Comparison of ENCODE assay signal across 21 cellular contexts in the genomic region with DNA sequence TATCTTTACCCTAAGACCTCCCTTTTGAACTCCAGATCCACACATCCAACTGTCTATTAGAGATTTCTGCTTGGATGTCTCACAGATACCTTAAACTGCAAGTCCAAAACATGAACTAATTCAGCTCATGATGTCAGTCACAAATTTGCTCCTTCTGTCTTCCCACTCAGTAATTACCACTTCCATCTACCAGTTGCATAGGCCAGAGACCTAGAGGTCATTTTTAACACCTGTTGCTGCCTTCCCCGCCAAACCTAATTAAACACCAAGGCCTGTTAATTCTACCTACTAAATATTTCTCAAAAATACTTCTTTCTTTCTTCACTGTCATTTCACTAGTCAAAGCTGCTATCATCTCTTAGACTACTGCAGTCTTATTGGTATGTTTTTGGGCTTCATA. TPM values are rescaled to one million over a fixed set of nuclear protein-coding genes. Genes with fewer than 3 reads are reported as not detected.
DNase-seq lines count a peak whose midpoint lies in the region; ATAC-seq, FAIRE-seq and TF ChIP-seq lines count a peak whose summit lies in the region.
"Had no signal": no experiment of that assay in that cellular context is flagged by ENCODE, and none has a peak within 500 bp of the region (broad histone marks: within the 10 kb centered on the region; RNA-seq: fewer than 3 reads in every experiment).

No MANE protein-coding gene starts in this region.

- H2AFZ ChIP-seq in HepG2 (ENCODE audit: low read length) = no peak overlapping the region
- H2AFZ ChIP-seq: GM23248 had no signal

- H3K4ac ChIP-seq in mesendoderm (ENCODE audit: low read depth, low read length) = no peak overlapping the region

- H3K9me3 ChIP-seq in HepG2 (ENCODE audit: low read length) = no peaks in the 10 kb centered on the region

- no peaks in the 10 kb centered on the region for H3K79me1 ChIP-seq in mesendoderm (ENCODE audit: low read length)

- peak overlapping the region; percentile 10 to 50 for H3K27ac Mint-ChIP-seq in natural killer cell
- H3K27ac Mint-ChIP-seq in natural killer cell treated with Interleukin-12 subunit alpha and Interleukin-12 subunit beta and Interleukin-15 and Interleukin-18, amount 100 ng/mL, for 72 hours = peak overlapping the region in 1 of 2 donors; percentile 4
- peak overlapping the region; percentile 30 for H3K27ac Mint-ChIP-seq in stimulated activated memory B cell treated with anti-CD40 and anti-IgM and Interleukin-4, amounts not matched to agents 10 μg/mL and 1 μg/mL and 100 μg/mL, for 72 hours

- TF ChIP-seq CTCF in natural killer cell (IDR thresholded peaks at IDR 0.05) (no peak), GM10266 (IDR thresholded peaks at IDR 0.05; ENCODE audit: control insufficient read depth, insufficient read depth, low read depth, missing control alignments) (no peak), HepG2 (CRISPR knock-in tag; IDR thresholded peaks at IDR 0.05) (no peak)

- H2BK120ac ChIP-seq in mesendoderm (ENCODE audit: low read depth, low read length) = no peak overlapping the region

- DNase-seq in natural killer cell (no peak), NCI-H69 (lab: John Stamatoyannopoulos, UW) (peak; percentile 63), mesendoderm (no peak), GM10266 (ENCODE audit: extremely low spot score) (no peak), HepG2 (ENCODE audit: low spot score) (no peak)
- DNase-seq in natural killer cell treated with Interleukin-12 subunit alpha and Interleukin-12 subunit beta and Interleukin-15 and Interleukin-18, amount 100 ng/mL, for 72 hours (ENCODE audit: low spot score) = no peak
- DNase-seq: DND-41, GM23248, HCEC 1CT, NCI-H1105 treated with DMSO at 0.1 percent for 48 hours, NCI-H187 treated with DMSO at 0.1 percent for 48 hours, NCI-H446 had no signal

- H2BK15ac ChIP-seq in mesendoderm (replicated peaks; ENCODE audit: low read depth) = no peak overlapping the region

- H3K27me3 ChIP-seq in mesendoderm (ENCODE audit: insufficient read depth, low read length, poor library complexity) = no peaks in the 10 kb centered on the region
- no peaks in the 10 kb centered on the region for H3K27me3 ChIP-seq in HepG2 (ENCODE audit: control insufficient read depth in 1 of 2, insufficient read depth in 2 of 2, low read length in 2 of 2)

- H3K79me2 ChIP-seq in mesendoderm (ENCODE audit: control insufficient read depth, insufficient read depth, low read length) (no peaks in the 10 kb centered on the region), HepG2 (ENCODE audit: insufficient read depth, low read length) (peaks cover 51% of the 10 kb centered on the region)

- no peak overlapping the region for H3K18ac ChIP-seq in mesendoderm (ENCODE audit: low read length)

- CTCF ChIA-PET in HepG2 (lab: Yijun Ruan, JAX; ENCODE audit: low intra/inter-chr PET ratio, low total read pairs) = no interaction called here

- H3K36me3 ChIP-seq in mesendoderm (ENCODE audit: control insufficient read depth, insufficient read depth, low read length) (no peaks in the 10 kb centered on the region), HepG2 (replicated peaks in 1 of 2; ENCODE audit: control insufficient read depth in 1 of 2, insufficient read depth in 2 of 2, low read length in 2 of 2) (no peaks in the 10 kb centered on the region)

- POLR2A ChIA-PET in HepG2 (lab: Yijun Ruan, JAX) = no interaction called here

- FAIRE-seq in HepG2 (lab: Jason Lieb, UNC) = no peak
- FAIRE-seq: D721Med, G401.6, GM12878, GM18507, HTR-8/SVneo had no signal

- no peak for TF ChIP-seq EP300 in HepG2 (IDR thresholded peaks at IDR 0.05; ENCODE audit: low read depth in 2 of 2, low read length in 2 of 2)
- no peak for TF ChIP-seq EP300 in HepG2 (CRISPR knock-in tag; IDR thresholded peaks at IDR 0.05; ENCODE audit: borderline replicate concordance)

- H4K20me1 ChIP-seq in HepG2 (ENCODE audit: insufficient read depth, low read length) = peaks cover 3% of the 10 kb centered on the region; the same call in 1 of the 2 replicates

- BruUV-seq in HepG2 (replicated peaks; lab: Mats Ljungman, UMichigan) = no TSS peak

- no peak overlapping the region for H4K8ac ChIP-seq in mesendoderm (ENCODE audit: low read depth, low read length)

- H3K23ac ChIP-seq in mesendoderm (ENCODE audit: low read length) = peak overlapping the region; percentile 37

- no peak for TF ChIP-seq POLR2A in HepG2 (IDR thresholded peaks at IDR 0.05; ENCODE audit: insufficient read depth in 1 of 2, low read depth in 2 of 2, low read length in 2 of 2)

- H3K4me1 ChIP-seq in mesendoderm (ENCODE audit: control insufficient read depth, low read depth, low read length) (no peaks in the 10 kb centered on the region), HepG2 (ENCODE audit: insufficient read depth, low read length) (peaks cover 12% of the 10 kb centered on the region)

- H3K27ac ChIP-seq in mesendoderm (ENCODE audit: low read depth, low read length) = no peak overlapping the region
- no peak overlapping the region for H3K27ac ChIP-seq in HepG2 (ENCODE audit: extremely low read length, insufficient read depth, low read length)
- H3K27ac ChIP-seq: C4-2B, GM23248, HL-60 had no signal

- H3K9ac ChIP-seq in mesendoderm (ENCODE audit: low read length) (no peak overlapping the region), HepG2 (ENCODE audit: insufficient read depth, low read depth, low read length) (no peak overlapping the region)
- H3K9ac ChIP-seq: GM23248 had no signal

- no peak overlapping the region for H2AK5ac ChIP-seq in mesendoderm (ENCODE audit: low read length)

- peaks cover 42% of the 10 kb centered on the region in 2 donors for H3K4me1 Mint-ChIP-seq in natural killer cell
- peaks cover 31 to 50% of the 10 kb centered on the region in 2 donors for H3K4me1 Mint-ChIP-seq in natural killer cell treated with Interleukin-12 subunit alpha and Interleukin-12 subunit beta and Interleukin-15 and Interleukin-18, amount 100 ng/mL, for 72 hours (ENCODE audit: low read depth in 2 of 2)
- H3K4me1 Mint-ChIP-seq in stimulated activated memory B cell treated with anti-CD40 and anti-IgM and Interleukin-4, amounts not matched to agents 10 μg/mL and 1 μg/mL and 100 μg/mL, for 72 hours = peaks cover 49% of the 10 kb centered on the region

- no peak overlapping the region for H4K5ac ChIP-seq in mesendoderm (ENCODE audit: low read length)

- no peaks in the 10 kb centered on the region for H3K27me3 Mint-ChIP-seq in natural killer cell (ENCODE audit: low read depth in 2 of 2)
- H3K27me3 Mint-ChIP-seq in natural killer cell treated with Interleukin-12 subunit alpha and Interleukin-12 subunit beta and Interleukin-15 and Interleukin-18, amount 100 ng/mL, for 72 hours = no peaks in the 10 kb centered on the region
- no peaks in the 10 kb centered on the region for H3K27me3 Mint-ChIP-seq in stimulated activated memory B cell treated with anti-CD40 and anti-IgM and Interleukin-4, amounts not matched to agents 10 μg/mL and 1 μg/mL and 100 μg/mL, for 72 hours

- H3K4me3 ChIP-seq in mesendoderm (ENCODE audit: low read length) (no peak overlapping the region), HepG2 (replicated peaks in 1 of 3; ENCODE audit: insufficient read depth in 1 of 3, low read depth in 2 of 3, low read length in 3 of 3) (no peak overlapping the region)
- H3K4me3 ChIP-seq: GM12878, GM23248 had no signal

- no peaks in the 10 kb centered on the region for H3K36me3 Mint-ChIP-seq in natural killer cell
- H3K36me3 Mint-ChIP-seq in natural killer cell treated with Interleukin-12 subunit alpha and Interleukin-12 subunit beta and Interleukin-15 and Interleukin-18, amount 100 ng/mL, for 72 hours = peaks cover 9% of the 10 kb centered on the region
- H3K36me3 Mint-ChIP-seq in stimulated activated memory B cell treated with anti-CD40 and anti-IgM and Interleukin-4, amounts not matched to agents 10 μg/mL and 1 μg/mL and 100 μg/mL, for 72 hours = peaks cover 14% of the 10 kb centered on the region

- H2BK5ac ChIP-seq in mesendoderm (ENCODE audit: low read length) = no peak overlapping the region

- no peak overlapping the region for H3K56ac ChIP-seq in mesendoderm (ENCODE audit: low read length)

- no peaks in the 10 kb centered on the region for H3K9me3 Mint-ChIP-seq in natural killer cell
- H3K9me3 Mint-ChIP-seq in natural killer cell treated with Interleukin-12 subunit alpha and Interleukin-12 subunit beta and Interleukin-15 and Interleukin-18, amount 100 ng/mL, for 72 hours = peaks cover 5% of the 10 kb centered on the region
- peaks cover 5% of the 10 kb centered on the region for H3K9me3 Mint-ChIP-seq in stimulated activated memory B cell treated with anti-CD40 and anti-IgM and Interleukin-4, amounts not matched to agents 10 μg/mL and 1 μg/mL and 100 μg/mL, for 72 hours

- ATAC-seq in natural killer cell (no peak), GM19324 (IDR thresholded peaks at IDR 0.05; ENCODE audit: low FRiP score, unreplicated experiment) (no peak), HepG2 (no peak)
- ATAC-seq in natural killer cell treated with Interleukin-12 subunit alpha and Interleukin-12 subunit beta and Interleukin-15 and Interleukin-18, amount 100 ng/mL, for 72 hours = no peak
- ATAC-seq in stimulated activated memory B cell treated with anti-CD40 and anti-IgM and Interleukin-4, amounts not matched to agents 10 μg/mL and 1 μg/mL and 100 μg/mL, for 72 hours = no peak
- ATAC-seq: GM12878 had no signal

- no peak for TF ChIP-seq RAD21 in HepG2 (CRISPR knock-in tag; IDR thresholded peaks at IDR 0.05)

- H3K4me2 ChIP-seq in mesendoderm (ENCODE audit: low read length) = no peak overlapping the region
- H3K4me2 ChIP-seq in HepG2 (ENCODE audit: low read depth, low read length) = no peak overlapping the region

- peak overlapping the region; percentile 9 for H3K4me3 Mint-ChIP-seq in natural killer cell
- H3K4me3 Mint-ChIP-seq in natural killer cell treated with Interleukin-12 subunit alpha and Interleukin-12 subunit beta and Interleukin-15 and Interleukin-18, amount 100 ng/mL, for 72 hours = no peak overlapping the region
- no peak overlapping the region for H3K4me3 Mint-ChIP-seq in stimulated activated memory B cell treated with anti-CD40 and anti-IgM and Interleukin-4, amounts not matched to agents 10 μg/mL and 1 μg/mL and 100 μg/mL, for 72 hours

- intact Hi-C loops in natural killer cell (cut with micrococcal nuclease) = no loop called here
- intact Hi-C loops in HepG2 (cut with micrococcal nuclease; ENCODE audit: unreplicated experiment) = no loop called here

- WGBS in mesendoderm (ENCODE audit: extremely low coverage, insufficient coverage, low lambda C conversion rate) = no CpG with 5 or more reads among the region's 1 CpG
- 97% methylated on average over 1 of the region's 1 CpG for WGBS in HepG2 (ENCODE audit: low lambda C conversion rate)

- in situ Hi-C loops in HepG2 (cut with HindIII; ENCODE audit: extremely low pct_ligation_motif_present, low pct_unique_long_range_greater_than_20kb) = no loop called here

RNA-seq across cellular contexts. Expression of gene SLK, which starts 8.2 kb away (rescaled TPM):
- total RNA-seq in natural killer cell = 10 to 100 TPM; 33.4 to 48.7 (median 40.3) TPM
- 10 to 100 TPM; 26.3 to 32.1 TPM for total RNA-seq in natural killer cell treated with Interleukin-12 subunit alpha and Interleukin-12 subunit beta and Interleukin-15 and Interleukin-18, amount 100 ng/mL, for 72 hours
- 14.4 TPM for polyA plus RNA-seq in mesendoderm (2013, experiment 1 of 2)
- polyA plus RNA-seq in mesendoderm (2013, experiment 2 of 2) = 14.8 TPM
- total RNA-seq in HepG2 (2016; rRNA removed; fragmentation: Illumina TruSeq; extraction: Trizol) = 22.8 and 35.0 TPM in 2 replicates
- 8.1 and 9.1 TPM in 2 replicates for total RNA-seq in HepG2 (2016; cell fraction: cytosol; rRNA removed; fragmentation: Illumina TruSeq; extraction: Trizol; ENCODE audit: low read depth)
- 21.6 and 34.9 TPM in 2 replicates for total RNA-seq in HepG2 (2016; cell fraction: insoluble cytoplasmic fraction; rRNA removed; fragmentation: Illumina TruSeq; extraction: Trizol)
- 6.4 and 7.4 TPM in 2 replicates for total RNA-seq in HepG2 (2016; cell fraction: membrane; rRNA removed; fragmentation: Illumina TruSeq; extraction: Trizol)
- 17.5 and 20.8 TPM in 2 replicates for total RNA-seq in HepG2 (2016; cell fraction: nucleus; rRNA removed; fragmentation: Illumina TruSeq; extraction: Trizol)
- polyA plus RNA-seq in HepG2 (2011; rRNA removed) = 3.4 and 3.7 TPM in 2 replicates
- polyA plus RNA-seq in HepG2 (2011; cell fraction: cytosol; rRNA removed) = 1.5 and 2.6 TPM in 2 replicates
- polyA plus RNA-seq in HepG2 (2011; cell fraction: nucleus; rRNA removed) = 2.7 and 3.1 TPM in 2 replicates
- polyA plus RNA-seq in HepG2 (2012) = 10.9 and 14.4 TPM in 2 replicates
- 0.28 and 0.47 TPM in 2 replicates for polyA plus RNA-seq in HepG2 (2016; cell fraction: cytosol; fragmentation: Illumina TruSeq; extraction: Trizol; ENCODE audit: low read depth)
- 19.7 and 21.4 TPM in 2 replicates for polyA plus RNA-seq in HepG2 (2016; cell fraction: insoluble cytoplasmic fraction; fragmentation: Illumina TruSeq; extraction: Trizol; ENCODE audit: low read depth)
- polyA plus RNA-seq in HepG2 (2016; cell fraction: membrane; fragmentation: Illumina TruSeq; extraction: Trizol; ENCODE audit: low read depth) = 1.7 and 2.0 TPM in 2 replicates
- 12.7 and 13.6 TPM in 2 replicates for polyA plus RNA-seq in HepG2 (2016; cell fraction: nucleus; fragmentation: Illumina TruSeq; extraction: Trizol; ENCODE audit: insufficient read depth, low read depth)
- polyA minus RNA-seq in HepG2 (2011; rRNA and poly(A)+ RNA removed; ENCODE audit: low replicate concordance) = 2.8 and 10.1 TPM in 2 replicates
- polyA minus RNA-seq in HepG2 (2011; cell fraction: cytosol; rRNA and poly(A)+ RNA removed) = 10.0 and 12.9 TPM in 2 replicates
- polyA minus RNA-seq in HepG2 (2011; cell fraction: nucleus; rRNA and poly(A)+ RNA removed) = 17.9 and 21.1 TPM in 2 replicates

RNA-seq across cellular contexts. Expression of gene STN1, which starts 57.2 kb away (rescaled TPM):
- total RNA-seq in natural killer cell = 10 to 100 TPM; 31.7 to 53.4 (median 34.0) TPM
- 10 to 100 TPM; 11.4 to 14.5 TPM for total RNA-seq in natural killer cell treated with Interleukin-12 subunit alpha and Interleukin-12 subunit beta and Interleukin-15 and Interleukin-18, amount 100 ng/mL, for 72 hours
- polyA plus RNA-seq in mesendoderm (2013, experiment 1 of 2) = 7.1 TPM
- 7.3 TPM for polyA plus RNA-seq in mesendoderm (2013, experiment 2 of 2)
- 22.7 and 27.7 TPM in 2 replicates for total RNA-seq in HepG2 (2016; rRNA removed; fragmentation: Illumina TruSeq; extraction: Trizol)
- 24.8 and 40.6 TPM in 2 replicates for total RNA-seq in HepG2 (2016; cell fraction: cytosol; rRNA removed; fragmentation: Illumina TruSeq; extraction: Trizol; ENCODE audit: low read depth)
- total RNA-seq in HepG2 (2016; cell fraction: insoluble cytoplasmic fraction; rRNA removed; fragmentation: Illumina TruSeq; extraction: Trizol) = 23.6 and 24.6 TPM in 2 replicates
- 43.8 and 49.6 TPM in 2 replicates for total RNA-seq in HepG2 (2016; cell fraction: membrane; rRNA removed; fragmentation: Illumina TruSeq; extraction: Trizol)
- total RNA-seq in HepG2 (2016; cell fraction: nucleus; rRNA removed; fragmentation: Illumina TruSeq; extraction: Trizol) = 10.8 and 12.6 TPM in 2 replicates
- polyA plus RNA-seq in HepG2 (2011; rRNA removed) = 17.6 and 19.9 TPM in 2 replicates
- 15.3 and 18.7 TPM in 2 replicates for polyA plus RNA-seq in HepG2 (2011; cell fraction: cytosol; rRNA removed)
- polyA plus RNA-seq in HepG2 (2011; cell fraction: nucleus; rRNA removed) = 7.9 and 9.7 TPM in 2 replicates
- 14.9 and 15.6 TPM in 2 replicates for polyA plus RNA-seq in HepG2 (2012)
- 29.4 and 42.1 TPM in 2 replicates for polyA plus RNA-seq in HepG2 (2016; cell fraction: cytosol; fragmentation: Illumina TruSeq; extraction: Trizol; ENCODE audit: low read depth)
- polyA plus RNA-seq in HepG2 (2016; cell fraction: insoluble cytoplasmic fraction; fragmentation: Illumina TruSeq; extraction: Trizol; ENCODE audit: low read depth) = 21.3 and 22.4 TPM in 2 replicates
- 32.1 and 40.0 TPM in 2 replicates for polyA plus RNA-seq in HepG2 (2016; cell fraction: membrane; fragmentation: Illumina TruSeq; extraction: Trizol; ENCODE audit: low read depth)
- 10.7 and 14.3 TPM in 2 replicates for polyA plus RNA-seq in HepG2 (2016; cell fraction: nucleus; fragmentation: Illumina TruSeq; extraction: Trizol; ENCODE audit: insufficient read depth, low read depth)
- 5.9 and 12.3 TPM in 2 replicates for polyA minus RNA-seq in HepG2 (2011; rRNA and poly(A)+ RNA removed; ENCODE audit: low replicate concordance)
- 6.5 and 7.4 TPM in 2 replicates for polyA minus RNA-seq in HepG2 (2011; cell fraction: cytosol; rRNA and poly(A)+ RNA removed)
- polyA minus RNA-seq in HepG2 (2011; cell fraction: nucleus; rRNA and poly(A)+ RNA removed) = 9.8 and 14.5 TPM in 2 replicates
